In genomic region chr7:99292127-99292526, GRCh38 we compare ENCODE assay signal across 1 cellular context.
TF ChIP-seq lines count a peak whose summit lies in the region.

No MANE protein-coding gene starts in this region.

TF ChIP-seq in K562, 482 proteins besides CTCF, POLR2A, EP300 and RAD21:
- no peak for TF ChIP-seq EP400 (IDR thresholded peaks at IDR 0.05)
- TF ChIP-seq, protein P1, sequence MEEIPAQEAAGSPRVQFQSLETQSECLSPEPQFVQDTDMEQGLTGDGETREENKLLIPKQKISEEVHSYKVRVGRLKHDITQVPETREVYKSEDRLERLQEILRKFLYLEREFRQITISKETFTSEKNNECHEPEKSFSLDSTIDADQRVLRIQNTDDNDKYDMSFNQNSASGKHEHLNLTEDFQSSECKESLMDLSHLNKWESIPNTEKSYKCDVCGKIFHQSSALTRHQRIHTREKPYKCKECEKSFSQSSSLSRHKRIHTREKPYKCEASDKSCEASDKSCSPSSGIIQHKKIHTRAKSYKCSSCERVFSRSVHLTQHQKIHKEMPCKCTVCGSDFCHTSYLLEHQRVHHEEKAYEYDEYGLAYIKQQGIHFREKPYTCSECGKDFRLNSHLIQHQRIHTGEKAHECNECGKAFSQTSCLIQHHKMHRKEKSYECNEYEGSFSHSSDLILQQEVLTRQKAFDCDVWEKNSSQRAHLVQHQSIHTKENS (CRISPR knock-in tag; IDR thresholded peaks at IDR 0.05), result no peak
